Comparison of ENCODE assay signal across 6 cellular contexts in the genomic region with DNA sequence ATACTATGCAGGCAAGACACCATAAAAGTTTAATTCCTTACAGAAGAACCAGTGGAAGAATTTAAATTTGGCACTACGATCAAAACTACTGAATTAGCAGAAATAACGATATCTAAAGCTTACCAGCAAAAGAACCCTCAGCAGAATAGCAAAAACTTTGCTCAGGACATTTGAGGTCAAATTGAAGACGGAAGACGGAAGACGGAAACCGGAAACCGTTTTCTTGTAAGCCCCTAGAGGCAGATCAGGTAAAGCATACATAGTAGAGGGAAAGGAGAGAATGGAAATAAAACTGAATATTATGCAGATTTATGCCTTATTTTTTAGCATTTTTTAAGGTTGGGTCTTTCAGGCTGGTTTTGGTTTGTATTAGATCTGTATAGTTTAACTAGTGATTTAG. TPM values are rescaled to one million over a fixed set of nuclear protein-coding genes. Genes with fewer than 3 reads are reported as not detected.
"Had no signal": no experiment of that assay in that cellular context is flagged by ENCODE, and none has a peak within 500 bp of the region (broad histone marks: within the 10 kb centered on the region; RNA-seq: fewer than 3 reads in every experiment).

No MANE protein-coding gene starts in this region.

RNA-seq across cellular contexts. Expression of gene RAB6C, which starts 2.2 kb away (rescaled TPM):
- total RNA-seq: lung; natural killer cell treated with Interleukin-12 subunit alpha and Interleukin-12 subunit beta and Interleukin-15 and Interleukin-18, amount 100 ng/mL, for 72 hours; osteoblast; right atrium auricular region; subcutaneous adipose tissue; tibial nerve had no signal
